ENCODE assay signal across 16 cellular contexts in the genomic region with DNA sequence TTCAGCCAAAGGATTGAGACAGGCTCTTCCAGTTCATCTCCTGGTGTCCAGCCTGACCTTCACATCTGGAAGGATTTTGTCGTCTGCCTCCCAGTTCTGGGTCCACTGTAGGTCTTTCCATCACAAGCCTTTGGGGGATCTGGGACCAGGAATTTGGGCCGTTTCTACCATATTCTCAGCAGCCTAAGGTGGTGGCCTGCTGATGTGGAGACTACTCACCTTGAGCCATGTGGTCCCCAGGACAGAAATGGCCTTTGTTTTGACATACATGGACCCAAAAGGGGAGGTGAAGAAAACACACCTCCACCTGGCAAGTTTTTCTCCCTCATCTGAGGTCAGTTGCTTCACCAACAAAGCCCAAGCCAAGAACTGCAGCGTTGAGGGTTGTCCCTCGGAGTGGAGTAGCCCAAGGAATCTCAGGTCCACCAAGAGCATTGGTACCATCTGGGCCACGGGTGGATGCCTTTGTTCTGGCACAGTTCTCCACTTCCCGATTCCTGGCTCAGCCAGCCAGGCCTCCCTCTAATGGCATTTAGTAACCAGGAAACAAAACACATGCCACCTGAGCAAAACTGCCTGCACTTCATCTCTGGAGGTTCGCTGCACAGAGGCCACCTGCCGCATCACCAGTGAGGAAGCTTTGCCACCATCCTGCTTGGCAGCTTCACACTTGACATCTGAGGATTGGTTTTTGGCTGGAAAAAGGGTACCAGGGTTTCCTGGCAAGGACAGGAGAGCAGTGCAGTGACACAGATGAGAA. TPM values are rescaled to one million over a fixed set of nuclear protein-coding genes. Genes with fewer than 3 reads are reported as not detected.
A peak's percentile ranks its signal among the peaks of the same experiment; 100 is the strongest.
DNase-seq lines count a peak whose midpoint lies in the region; ATAC-seq and TF ChIP-seq lines count a peak whose summit lies in the region.
"Had no signal": no experiment of that assay in that cellular context is flagged by ENCODE, and none has a peak within 500 bp of the region (broad histone marks: within the 10 kb centered on the region; RNA-seq: fewer than 3 reads in every experiment).

No MANE protein-coding gene starts in this region.

- H3K27me3 Mint-ChIP-seq in nephron progenitor cell (ENCODE audit: low read depth, poor library complexity): no peaks in the 10 kb centered on the region
- no peaks in the 10 kb centered on the region for H3K27me3 Mint-ChIP-seq in activated CD8-positive, alpha-beta T cell treated with anti-CD3 and anti-CD28 coated beads for 36 hours
- H3K27me3 Mint-ChIP-seq: CD4-positive, alpha-beta T cell had no signal

- no peak for TF ChIP-seq POLR2A in thyroid gland (IDR thresholded peaks at IDR 0.05)

- peaks cover 36% of the 10 kb centered on the region for H3K4me1 Mint-ChIP-seq in nephron progenitor cell
- no peaks in the 10 kb centered on the region for H3K4me1 Mint-ChIP-seq in activated CD8-positive, alpha-beta T cell treated with anti-CD3 and anti-CD28 coated beads for 36 hours (ENCODE audit: low read depth)

- no peak overlapping the region for H3K4me3 ChIP-seq in heart right ventricle
- no peak overlapping the region for H3K4me3 ChIP-seq in thyroid gland (replicated peaks in 1 of 3)
- H3K4me3 ChIP-seq: SK-N-MC had no signal

- WGBS in heart right ventricle, 2 donors: 95 to 97% methylated on average over 8 of the region's 8 CpGs
- 75 to 76% methylated on average over 7 to 8 of the region's 8 CpGs for WGBS in thyroid gland, 2 donors

- no peak overlapping the region for H3K4me3 Mint-ChIP-seq in nephron progenitor cell
- H3K4me3 Mint-ChIP-seq in activated CD8-positive, alpha-beta T cell treated with anti-CD3 and anti-CD28 coated beads for 36 hours: no peak overlapping the region
- H3K4me3 Mint-ChIP-seq: CD4-positive, alpha-beta T cell had no signal

- DNase-seq in cardiac septum (ENCODE audit: low spot score) (peak; percentile 35), heart right ventricle (no peak), cerebellar nuclear complex (lab: John Stamatoyannopoulos, UW) (peak; percentile 30 to 51), nephron progenitor cell (no peak), thyroid gland (peak; percentile 49 to 73), NCI-H1092 (lab: John Stamatoyannopoulos, UW) (no peak), NCI-H2107 treated with DMSO at 0.1 percent for 48 hours (lab: John Stamatoyannopoulos, UW; ENCODE audit: unreplicated experiment) (no peak)
- no peak for DNase-seq in activated CD8-positive, alpha-beta T cell treated with anti-CD3 and anti-CD28 coated beads for 36 hours
- DNase-seq: AML-193; CD4-positive, alpha-beta T cell; EL; IMR-90; NCI-H1436; NCI-H2107 had no signal

- POLR2A ChIA-PET in activated CD8-positive, alpha-beta T cell treated with anti-CD3 and anti-CD28 coated beads for 36 hours (lab: Charles Lee): interaction anchor here (0.6 kb wide), 1 partner anchor 1184 kb away, joined by 3 read pairs; no protein-coding TSS in a partner anchor

- peaks cover 0 to 47% (median 0%) of the 10 kb centered on the region in 9 donors for H3K36me3 ChIP-seq in heart right ventricle
- H3K36me3 ChIP-seq in thyroid gland: peaks cover 15 to 20% of the 10 kb centered on the region in 2 donors

- H3K4me1 ChIP-seq in heart right ventricle (no peaks in the 10 kb centered on the region), thyroid gland (no peaks in the 10 kb centered on the region)

- H3K9me3 Mint-ChIP-seq in nephron progenitor cell: no peaks in the 10 kb centered on the region
- H3K9me3 Mint-ChIP-seq in activated CD8-positive, alpha-beta T cell treated with anti-CD3 and anti-CD28 coated beads for 36 hours: no peaks in the 10 kb centered on the region
- H3K9me3 Mint-ChIP-seq: CD4-positive, alpha-beta T cell had no signal

- H3K36me3 Mint-ChIP-seq in nephron progenitor cell (ENCODE audit: low read depth): peaks cover 69% of the 10 kb centered on the region
- H3K36me3 Mint-ChIP-seq in activated CD8-positive, alpha-beta T cell treated with anti-CD3 and anti-CD28 coated beads for 36 hours (ENCODE audit: low read depth): no peaks in the 10 kb centered on the region

- H3K27ac ChIP-seq in heart right ventricle (no peak overlapping the region), thyroid gland (no peak overlapping the region)
- H3K27ac ChIP-seq: SK-N-MC had no signal

- no peak for TF ChIP-seq CTCF in heart right ventricle (IDR thresholded peaks at IDR 0.05)
- no peak for TF ChIP-seq CTCF in nephron progenitor cell (IDR thresholded peaks at IDR 0.05)
- no peak for TF ChIP-seq CTCF in thyroid gland (IDR thresholded peaks at IDR 0.05)
- TF ChIP-seq CTCF in activated CD8-positive, alpha-beta T cell treated with anti-CD3 and anti-CD28 coated beads for 36 hours (IDR thresholded peaks at IDR 0.05): no peak

- intact Hi-C loops in cardiac septum (cut with DNase I) (loop anchor here (10.0 kb wide), 1 partner anchor 61 kb away; no protein-coding TSS in a partner anchor), heart right ventricle (cut with DNase I) (no loop called here), thyroid gland (cut with DNase I) (no loop called here)
- intact Hi-C loops in activated CD8-positive, alpha-beta T cell treated with anti-CD3 and anti-CD28 coated beads for 36 hours (cut with micrococcal nuclease): no loop called here

- peak overlapping the region; percentile 76 for H3K27ac Mint-ChIP-seq in nephron progenitor cell
- H3K27ac Mint-ChIP-seq in activated CD8-positive, alpha-beta T cell treated with anti-CD3 and anti-CD28 coated beads for 36 hours: no peak overlapping the region
- H3K27ac Mint-ChIP-seq: CD4-positive, alpha-beta T cell had no signal

- H3K27me3 ChIP-seq in heart right ventricle: no peaks in the 10 kb centered on the region
- no peaks in the 10 kb centered on the region for H3K27me3 ChIP-seq in thyroid gland

- H3K9me3 ChIP-seq in heart right ventricle: no peaks in the 10 kb centered on the region
- no peaks in the 10 kb centered on the region for H3K9me3 ChIP-seq in thyroid gland

- ATAC-seq in heart right ventricle: no peak
- ATAC-seq in activated CD8-positive, alpha-beta T cell treated with anti-CD3 and anti-CD28 coated beads for 36 hours: no peak

- CTCF ChIA-PET in activated CD8-positive, alpha-beta T cell treated with anti-CD3 and anti-CD28 coated beads for 36 hours (lab: Charles Lee): interaction anchor here (1.2 kb wide), 1 partner anchor 238 kb away, joined by 3 read pairs; no protein-coding TSS in a partner anchor

RNA-seq across cellular contexts. Expression of gene AMBP, which starts 24.7 kb away (rescaled TPM):
- total RNA-seq in cardiac septum (not detected), heart right ventricle (not detected), thyroid gland (1 to 10 TPM in 2 of 4 donors, under 1 TPM in 1, not detected in 1; 0.83 to 4.2 (median 2.1) TPM)
- under 1 TPM in 1 of 2 donors, not detected in 1; 0.01 TPM for polyA plus RNA-seq in heart right ventricle
- not detected for total RNA-seq in activated CD8-positive, alpha-beta T cell treated with anti-CD3 and anti-CD28 coated beads for 36 hours
- total RNA-seq: CD4-positive, alpha-beta T cell; IMR-90; LHCN-M2 had no signal
- polyA plus RNA-seq: IMR-90 had no signal

RNA-seq across cellular contexts. Expression of gene KIF12, which starts 45.7 kb away (rescaled TPM):
- not detected for total RNA-seq in cardiac septum
- under 1 TPM in 2 of 10 donors, not detected in 8; 0.13 to 0.45 TPM for total RNA-seq in heart right ventricle
- not detected for polyA plus RNA-seq in heart right ventricle
- total RNA-seq in thyroid gland: 10 to 100 TPM; 13.4 to 56.0 (median 31.7) TPM
- total RNA-seq in activated CD8-positive, alpha-beta T cell treated with anti-CD3 and anti-CD28 coated beads for 36 hours: not detected
- total RNA-seq: CD4-positive, alpha-beta T cell; IMR-90; LHCN-M2 had no signal
- polyA plus RNA-seq: IMR-90 had no signal

Comparison
In these comparisons a context has a peak if more than half of its experiments do, and no peak if none do; other contexts are left out.
1. DNase-seq: peak in cardiac septum (single experiment), cerebellar nuclear complex (2 of 2) and thyroid gland (2 of 2); none in heart right ventricle (0 of 2), nephron progenitor cell (single experiment), activated CD8-positive, alpha-beta T cell treated with anti-CD3 and anti-CD28 coated beads for 36 hours (single experiment), NCI-H1092 (single experiment) and NCI-H2107 treated with DMSO at 0.1 percent for 48 hours (single experiment).
2. RNA of gene KIF12, which starts 45.7 kb away (total RNA-seq): 13.4 to 56.0 TPM in thyroid gland; not detected in activated CD8-positive, alpha-beta T cell treated with anti-CD3 and anti-CD28 coated beads for 36 hours, not detected in cardiac septum (single experiment) and 0.13 to 0.45 TPM in heart right ventricle; every median in the first group is over 4 times any median in the second.